Comparison of ENCODE assay signal across 32 cellular contexts in genomic region chr20:21623781-21624094, GRCh38.
"Had no signal": no experiment of that assay in that cellular context is flagged by ENCODE, and none has a peak within 500 bp of the region (broad histone marks: within the 10 kb centered on the region; RNA-seq: fewer than 3 reads in every experiment).

No MANE protein-coding gene starts in this region.

- H3K4me3 ChIP-seq: ascending aorta, cardiac muscle cell had no signal

- FAIRE-seq: bronchial epithelial cell, TTC549 had no signal

- ATAC-seq: activated CD4-positive, alpha-beta T cell treated with anti-CD3 and anti-CD28 coated beads for 36 hours; activated CD4-positive, CD25-positive, alpha-beta regulatory T cell treated with anti-CD3 and anti-CD28 coated beads, Interleukin-2, amount 50 U/mL, for 24 hours; activated CD8-positive, alpha-beta memory T cell treated with anti-CD3 and anti-CD28 coated beads, Interleukin-2, amount 10 ng/mL, durations not matched to agents 7 days and 5 days; activated CD8-positive, alpha-beta T cell treated with anti-CD3 and anti-CD28 coated beads, Interleukin-2, amount 10 ng/mL, durations not matched to agents 7 days and 5 days; activated naive CD8-positive, alpha-beta T cell treated with anti-CD3 and anti-CD28 coated beads, Interleukin-2, amount 50 U/mL, for 24 hours; WTC11 had no signal

- H3K36me3 ChIP-seq: ascending aorta, cardiac muscle cell, WERI-Rb-1 had no signal

- H3K9me3 ChIP-seq: ascending aorta had no signal

- H3K27me3 ChIP-seq: ascending aorta had no signal

- H3K27ac ChIP-seq: ascending aorta, cardiac muscle cell, WERI-Rb-1 had no signal

- DNase-seq: activated CD4-positive, alpha-beta memory T cell treated with anti-CD3 and anti-CD28 coated beads, Interleukin-2, amount 10 ng/mL, durations not matched to agents 7 days and 5 days; activated CD4-positive, alpha-beta T cell treated with anti-CD3 and anti-CD28 coated beads for 1 hour; activated CD4-positive, alpha-beta T cell treated with anti-CD3 and anti-CD28 coated beads for 36 hours; activated CD4-positive, alpha-beta T cell treated with anti-CD3 and anti-CD28 coated beads for 48 hours; activated CD4-positive, alpha-beta T cell treated with anti-CD3 and anti-CD28 coated beads, Interleukin-2, amount 10 ng/mL, durations not matched to agents 7 days and 5 days; activated CD4-positive, alpha-beta T cell treated with anti-CD3 and anti-CD28 coated beads, Interleukin-2, amount 50 U/mL, for 48 hours; activated CD4-positive, CD25-positive, alpha-beta regulatory T cell; activated CD8-positive, alpha-beta memory T cell treated with anti-CD3 and anti-CD28 coated beads for 24 hours; activated CD8-positive, alpha-beta memory T cell treated with anti-CD3 and anti-CD28 coated beads, Interleukin-2, amount 10 ng/mL, durations not matched to agents 7 days and 5 days; activated CD8-positive, alpha-beta memory T cell treated with anti-CD3 and anti-CD28 coated beads, Interleukin-2, amount 50 U/mL, for 48 hours; activated CD8-positive, alpha-beta T cell treated with anti-CD3 and anti-CD28 coated beads, Interleukin-2, amount 10 ng/mL, durations not matched to agents 7 days and 5 days; activated effector memory CD4-positive, alpha-beta T cell treated with Interleukin-2 at 50 U/mL for 16 hours; activated gamma-delta T cell; activated naive CD4-positive, alpha-beta T cell treated with anti-CD3 and anti-CD28 coated beads, Interleukin-2, amount 10 ng/mL, durations not matched to agents 7 days and 5 days; activated naive CD4-positive, alpha-beta T cell treated with Interleukin-2 at 50 U/mL for 16 hours; activated naive CD8-positive, alpha-beta T cell treated with anti-CD3 and anti-CD28 coated beads, Interleukin-2, amount 10 ng/mL, durations not matched to agents 7 days and 5 days; activated naive CD8-positive, alpha-beta T cell treated with anti-CD3 and anti-CD28 coated beads, Interleukin-2, amount 50 U/mL, for 24 hours; activated T-cell treated with anti-CD3 and anti-CD28 coated beads, Interleukin-2, amount 50 U/mL, for 24 hours; activated T-cell treated with anti-CD3 and anti-CD28 coated beads, Interleukin-2, amount 50 U/mL, for 48 hours; amygdala; anterior cingulate cortex; caudate nucleus; cerebellar nuclear complex; T-helper 2 cell; T-helper 9 cell; WERI-Rb-1 had no signal

- H3K4me1 ChIP-seq: ascending aorta had no signal
